26 cellular contexts compared by ENCODE assay signal in the genomic region with DNA sequence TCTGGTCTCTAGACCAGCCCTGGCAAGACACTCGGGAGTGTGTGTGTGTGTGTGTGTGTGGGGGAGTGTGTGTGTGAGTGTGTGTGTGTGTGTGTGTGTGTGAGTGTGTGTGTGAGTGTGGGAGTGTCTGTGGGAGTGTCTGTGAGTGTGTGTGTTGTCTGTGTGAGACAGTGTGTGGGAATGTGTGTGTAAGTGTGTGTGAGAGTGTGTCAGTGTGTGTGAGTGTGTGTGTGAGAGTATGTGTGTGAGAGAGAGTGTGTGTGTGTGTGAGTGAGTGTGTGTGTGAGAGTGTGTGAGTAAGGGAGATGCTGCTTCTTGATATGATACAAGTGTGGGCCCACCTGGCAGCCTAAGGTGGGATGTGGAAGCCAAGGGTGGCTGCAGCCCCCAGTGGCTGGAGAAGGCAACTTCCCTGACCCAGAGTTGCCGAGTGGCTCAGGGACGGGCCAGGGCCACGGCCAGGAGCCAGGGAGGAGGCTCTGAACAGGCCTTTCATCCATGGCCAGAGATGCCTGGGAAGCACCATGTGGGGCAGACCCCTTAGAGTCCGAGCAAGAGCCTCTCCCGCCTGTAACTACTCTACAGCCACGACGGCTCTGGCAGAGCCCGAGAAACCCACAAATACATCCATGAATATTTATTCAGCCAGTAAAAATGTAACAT.
DNase-seq lines count a peak whose midpoint lies in the region; ATAC-seq and TF ChIP-seq lines count a peak whose summit lies in the region.
"Had no signal": no experiment of that assay in that cellular context is flagged by ENCODE, and none has a peak within 500 bp of the region (broad histone marks: within the 10 kb centered on the region; RNA-seq: fewer than 3 reads in every experiment).

No MANE protein-coding gene starts in this region.

- POLR2A ChIA-PET in HEK293T (lab: Yijun Ruan, JAX) = no interaction called here

- no peak overlapping the region for H3K4me3 ChIP-seq in BE2C (ENCODE audit: low read depth, low read length)
- no peak overlapping the region for H3K4me3 ChIP-seq in MG63
- H3K4me3 ChIP-seq: breast epithelium, coronary artery, esophagus muscularis mucosa, gastrocnemius medialis, GM23248, hepatocyte had no signal

- no peaks in the 10 kb centered on the region for H3K27me3 ChIP-seq in BE2C
- no peaks in the 10 kb centered on the region for H3K27me3 ChIP-seq in MG63
- H3K27me3 ChIP-seq: gastrocnemius medialis, hepatocyte had no signal

- DNase-seq in NCI-H748 (lab: John Stamatoyannopoulos, UW; ENCODE audit: unreplicated experiment) = peak; percentile 8
- DNase-seq in NCI-H748 treated with DMSO at 0.1 percent for 48 hours (lab: John Stamatoyannopoulos, UW) = no peak
- peak; percentile 23 for DNase-seq in HEK293T (ENCODE audit: extremely low spot score)
- peak; percentile 69 for DNase-seq in iPS-NIHi7 (ENCODE audit: extremely low spot score)
- no peak for DNase-seq in type B pancreatic cell (ENCODE audit: extremely low spot score, unreplicated experiment)
- DNase-seq in BE2C = no peak
- DNase-seq in MG63 = no peak
- DNase-seq: activated B cell treated with CpG ODN at 0.5 μM for 24 hours; activated naive CD4-positive, alpha-beta T cell treated with anti-CD3 and anti-CD28 coated beads, Interleukin-2, amount 50 U/mL, for 16 hours; amygdala; gastrocnemius medialis; GM23248; left ventricle myocardium superior; NCI-H187; NCI-H774; OCI-M1; SHP77; T-helper 9 cell; trophoblast cell had no signal

- H3K9me3 Mint-ChIP-seq in type B pancreatic cell = no peaks in the 10 kb centered on the region
- H3K9me3 Mint-ChIP-seq: activated B cell treated with CpG ODN at 0.5 μM for 24 hours, nephron had no signal

- H3K4me1 ChIP-seq in BE2C = no peaks in the 10 kb centered on the region
- H3K4me1 ChIP-seq: breast epithelium, esophagus muscularis mucosa, gastrocnemius medialis had no signal

- no peak overlapping the region for H3K4me3 Mint-ChIP-seq in type B pancreatic cell
- H3K4me3 Mint-ChIP-seq: activated B cell treated with CpG ODN at 0.5 μM for 24 hours, B cell, nephron had no signal

- TF ChIP-seq CTCF in type B pancreatic cell (conservative IDR thresholded peaks at IDR 0.05) (peak; percentile 52), BE2C (IDR thresholded peaks at IDR 0.05; ENCODE audit: low read depth, low read length) (no peak)

- H3K36me3 ChIP-seq in BE2C (no peaks in the 10 kb centered on the region), MG63 (no peaks in the 10 kb centered on the region)
- H3K36me3 ChIP-seq: breast epithelium, esophagus muscularis mucosa, gastrocnemius medialis had no signal

- peaks cover 42% of the 10 kb centered on the region for H3K4me1 Mint-ChIP-seq in type B pancreatic cell (ENCODE audit: unreplicated experiment)
- H3K4me1 Mint-ChIP-seq: activated B cell treated with CpG ODN at 0.5 μM for 24 hours, B cell had no signal

- no peak overlapping the region for H3K27ac Mint-ChIP-seq in type B pancreatic cell
- H3K27ac Mint-ChIP-seq: activated B cell treated with CpG ODN at 0.5 μM for 24 hours, B cell had no signal

- H3K36me3 Mint-ChIP-seq in type B pancreatic cell = no peaks in the 10 kb centered on the region

- CTCF ChIA-PET in HEK293T (lab: Yijun Ruan, JAX) = no interaction called here

- H3K27me3 Mint-ChIP-seq in type B pancreatic cell = peaks cover 20% of the 10 kb centered on the region
- H3K27me3 Mint-ChIP-seq: activated B cell treated with CpG ODN at 0.5 μM for 24 hours had no signal

- no peaks in the 10 kb centered on the region for H3K9me3 ChIP-seq in BE2C
- H3K9me3 ChIP-seq in MG63 = no peaks in the 10 kb centered on the region
- H3K9me3 ChIP-seq: breast epithelium, esophagus muscularis mucosa, gastrocnemius medialis had no signal

- no peak for ATAC-seq in GM21515 (IDR thresholded peaks at IDR 0.05; ENCODE audit: unreplicated experiment)
- ATAC-seq: gastrocnemius medialis, left ventricle myocardium superior had no signal

TF ChIP-seq in HEK293T, 16 proteins besides CTCF, POLR2A, EP300 and RAD21:
- TF ChIP-seq FOXA1 (IDR thresholded peaks at IDR 0.05) (no peak), FOXM1 (IDR thresholded peaks at IDR 0.05; ENCODE audit: borderline replicate concordance) (no peak)
TF ChIP-seq in HEK293T: peak in this region for 0.

Comparison
In these comparisons a context has a peak if more than half of its experiments do, and no peak if none do; other contexts are left out.
1. DNase-seq: peak in NCI-H748 (single experiment), HEK293T (single experiment) and iPS-NIHi7 (single experiment); none in NCI-H748 treated with DMSO at 0.1 percent for 48 hours (single experiment), type B pancreatic cell (single experiment), BE2C (single experiment) and MG63 (single experiment).